ENCODE assay signal across 1 cellular context in genomic region chr10:118482393-118483331, GRCh38.
TF ChIP-seq lines count a peak whose summit lies in the region.

No MANE protein-coding gene starts in this region.

TF ChIP-seq in K562, 482 proteins besides CTCF, POLR2A, EP300 and RAD21 (continued from another document and continues in another):
- no peak for TF ChIP-seq NR2C2 (CRISPR knock-in tag; IDR thresholded peaks at IDR 0.05)
- TF ChIP-seq NR2C2 (tag; IDR thresholded peaks at IDR 0.05): peak; percentile 25; the same call in 1 of the 2 replicates
- no peak for TF ChIP-seq ETV6 (IDR thresholded peaks at IDR 0.05; ENCODE audit: borderline replicate concordance in 1 of 2, low read depth in 2 of 2, low read length in 1 of 2)
- no peak for TF ChIP-seq ETV6 (CRISPR knock-in tag; IDR thresholded peaks at IDR 0.05; ENCODE audit: borderline replicate concordance)
- TF ChIP-seq FOXP4 (CRISPR knock-in tag; IDR thresholded peaks at IDR 0.05; ENCODE audit: borderline replicate concordance): no peak
- no peak for TF ChIP-seq E2F5 (CRISPR knock-in tag; IDR thresholded peaks at IDR 0.05)
- no peak for TF ChIP-seq GTF2A2 (tag; IDR thresholded peaks at IDR 0.05)
- no peak for TF ChIP-seq GTF2B (IDR thresholded peaks at IDR 0.05; ENCODE audit: extremely low read depth, insufficient read length)
- TF ChIP-seq ZNF589 (CRISPR knock-in tag; IDR thresholded peaks at IDR 0.05; ENCODE audit: low read depth): 0 out of 2 replicates have a peak, but pooled peaks have one; percentile 11
- TF ChIP-seq ZBTB40 (IDR thresholded peaks at IDR 0.05): no peak
- TF ChIP-seq ZBTB40 (CRISPR knock-in tag; IDR thresholded peaks at IDR 0.05): no peak
- peak; percentile 62 for TF ChIP-seq CXXC5 (CRISPR knock-in tag; IDR thresholded peaks at IDR 0.05)
- TF ChIP-seq MAFF (IDR thresholded peaks at IDR 0.05; ENCODE audit: low read length): peak; percentile 38
- TF ChIP-seq ZKSCAN1 (IDR thresholded peaks at IDR 0.05; ENCODE audit: low read depth, low read length): no peak
- peak; percentile 39; the same call in 1 of the 2 replicates for TF ChIP-seq GATA2 (CRISPR knock-in tag; IDR thresholded peaks at IDR 0.05)
- TF ChIP-seq CBX1 (IDR thresholded peaks at IDR 0.05; ENCODE audit: low read depth): no peak
- TF ChIP-seq HDAC2 (IDR thresholded peaks at IDR 0.05): 0 out of 2 replicates have a peak, but pooled peaks have one; percentile 22
- TF ChIP-seq ZBTB34 (CRISPR knock-in tag; IDR thresholded peaks at IDR 0.05): no peak
- no peak for TF ChIP-seq ZBTB5 (IDR thresholded peaks at IDR 0.05)
- TF ChIP-seq ZNF23 (CRISPR knock-in tag; IDR thresholded peaks at IDR 0.05): no peak
- TF ChIP-seq C11orf30 (IDR thresholded peaks at IDR 0.05; ENCODE audit: low read depth): peak; percentile 61
- no peak for TF ChIP-seq FOXO4 (CRISPR knock-in tag; IDR thresholded peaks at IDR 0.05)
- no peak for TF ChIP-seq CCAR2 (IDR thresholded peaks at IDR 0.05; ENCODE audit: low read depth, low read length)
- peak; percentile 94 for TF ChIP-seq SMARCA4 (IDR thresholded peaks at IDR 0.05)
- peak; percentile 92 for TF ChIP-seq CBFA2T3 (IDR thresholded peaks at IDR 0.05)
- TF ChIP-seq RBBP5 (IDR thresholded peaks at IDR 0.05; ENCODE audit: borderline replicate concordance, insufficient read depth, low read length, poor library complexity, severe bottlenecking): no peak
- TF ChIP-seq RBM39 (optimal IDR thresholded peaks at IDR 0.05; ENCODE audit: low read depth, low read length): no peak
- TF ChIP-seq HNRNPK (IDR thresholded peaks at IDR 0.05; ENCODE audit: low read depth, low read length, poor library complexity, severe bottlenecking): no peak
- no peak for TF ChIP-seq ZNF699 (CRISPR knock-in tag; IDR thresholded peaks at IDR 0.05; ENCODE audit: insufficient replicate concordance)
- peak; percentile 96 for TF ChIP-seq CCNT2 (IDR thresholded peaks at IDR 0.05; ENCODE audit: borderline replicate concordance, extremely low read depth, insufficient read length, low read depth, low read length)
- TF ChIP-seq SMAD1 (IDR thresholded peaks at IDR 0.05; ENCODE audit: low read depth, low read length, partially characterized antibody): peak; percentile 45
- TF ChIP-seq KDM4B (IDR thresholded peaks at IDR 0.05; ENCODE audit: borderline replicate concordance in 2 of 2, low read depth in 1 of 2): no peak
- TF ChIP-seq SRSF7 (optimal IDR thresholded peaks at IDR 0.05; ENCODE audit: low read depth, low read length): no peak
- no peak for TF ChIP-seq ZNF140 (CRISPR knock-in tag; IDR thresholded peaks at IDR 0.05)
- peak; percentile 82 to 89 for TF ChIP-seq TRIM24 (IDR thresholded peaks at IDR 0.05)
- no peak for TF ChIP-seq BDP1 (IDR thresholded peaks at IDR 0.05; ENCODE audit: insufficient read depth, insufficient read length)
- no peak for TF ChIP-seq ZFP30 (CRISPR knock-in tag; IDR thresholded peaks at IDR 0.05; ENCODE audit: borderline replicate concordance)
- no peak for TF ChIP-seq ATF1 (CRISPR knock-in tag; IDR thresholded peaks at IDR 0.05)
- TF ChIP-seq ATF1 (tag; IDR thresholded peaks at IDR 0.05): peak; percentile 54
- TF ChIP-seq ASH1L (IDR thresholded peaks at IDR 0.05; ENCODE audit: borderline replicate concordance, low read depth, partially characterized antibody): no peak
- TF ChIP-seq ZNF311 (CRISPR knock-in tag; IDR thresholded peaks at IDR 0.05): 0 out of 2 replicates have a peak, but pooled peaks have one; percentile 14
- no peak for TF ChIP-seq NFE2L1 (tag; IDR thresholded peaks at IDR 0.05; ENCODE audit: borderline replicate concordance, low read depth)
- no peak for TF ChIP-seq ZBTB33 (CRISPR knock-in tag; IDR thresholded peaks at IDR 0.05)
